Comparison of ENCODE assay signal across 13 cellular contexts in the genomic region with DNA sequence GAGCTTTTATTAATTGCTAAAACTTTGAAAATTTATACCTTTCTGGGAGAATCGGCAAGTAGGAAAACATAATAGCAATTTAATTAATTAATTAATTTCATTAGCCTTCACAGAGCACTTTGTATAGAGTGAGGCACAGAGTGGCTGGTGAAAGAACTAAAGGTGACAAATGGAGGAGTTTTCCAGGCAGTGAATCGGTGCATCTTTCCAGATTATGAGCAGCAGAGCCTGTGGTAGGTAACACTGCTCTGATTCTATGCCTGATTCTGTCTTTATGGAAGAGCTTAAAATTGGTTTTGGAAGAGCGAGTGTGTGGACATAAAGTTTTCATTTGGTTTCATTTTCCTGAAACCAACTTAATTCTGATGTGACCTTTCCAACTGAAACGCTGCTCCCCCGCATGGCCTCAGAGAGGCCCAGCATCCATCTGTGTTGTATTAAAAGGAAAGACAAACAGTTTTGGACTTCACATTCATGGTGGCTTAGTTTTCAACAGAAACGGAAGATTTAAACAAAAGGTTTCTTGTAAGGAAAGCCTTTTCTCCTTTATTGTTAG.
DNase-seq lines count a peak whose midpoint lies in the region; ATAC-seq and TF ChIP-seq lines count a peak whose summit lies in the region.
"Had no signal": no experiment of that assay in that cellular context is flagged by ENCODE, and none has a peak within 500 bp of the region (broad histone marks: within the 10 kb centered on the region; RNA-seq: fewer than 3 reads in every experiment).

No MANE protein-coding gene starts in this region.

- no peaks in the 10 kb centered on the region for H3K9me3 Mint-ChIP-seq in activated T-helper 1 cell treated with anti-CD3 and anti-CD28 coated beads, Interleukin-12 subunit alpha, Interleukin-12 subunit beta, Interleukin-2, Interleukin-4 antibody, amounts not matched to agents 30 ng/mL and 10 ng/mL and 1 ng/mL, durations not matched to agents 14 hours and 24 hours and 36 hours

- intact Hi-C loops in ovary (cut with DNase I), result no loop called here
- intact Hi-C loops in activated T-helper 1 cell treated with anti-CD3 and anti-CD28 coated beads, Interleukin-12 subunit alpha, Interleukin-12 subunit beta, Interleukin-2, Interleukin-4 antibody, amounts not matched to agents 30 ng/mL and 10 ng/mL and 1 ng/mL, durations not matched to agents 14 hours and 24 hours and 36 hours (cut with micrococcal nuclease), result loop anchor here (10.0 kb wide), 1 partner anchor 208 kb away; no protein-coding TSS in a partner anchor

- TF ChIP-seq CTCF in fibroblast of lung (conservative IDR thresholded peaks at IDR 0.05 in 1 of 2, IDR thresholded peaks at IDR 0.05 in 1 of 2; ENCODE audit: low read depth in 1 of 2, low read length in 2 of 2) (peak; percentile 23 to 36), ovary (IDR thresholded peaks at IDR 0.05) (no peak)

- peak overlapping the region; percentile 35 for H2AFZ ChIP-seq in fibroblast of lung (ENCODE audit: low read length)

- WGBS in ovary, 3 donors, result 28 to 32% (median 29%) methylated on average over 6 of the region's 6 CpGs

- H3K27ac Mint-ChIP-seq in activated T-helper 1 cell treated with anti-CD3 and anti-CD28 coated beads, Interleukin-12 subunit alpha, Interleukin-12 subunit beta, Interleukin-2, Interleukin-4 antibody, amounts not matched to agents 30 ng/mL and 10 ng/mL and 1 ng/mL, durations not matched to agents 14 hours and 24 hours and 36 hours, result no peak overlapping the region
- H3K27ac Mint-ChIP-seq in T-helper 17 cell, result no peak overlapping the region
- H3K27ac Mint-ChIP-seq: T-helper 1 cell treated with Interleukin-12 subunit alpha and Interleukin-12 subunit beta and Interleukin-4 antibody, amounts not matched to agents 30 μg/mL and 1 μg/mL, for 36 hours had no signal

- H4K20me1 ChIP-seq in fibroblast of lung (ENCODE audit: control insufficient read depth, extremely low read depth, insufficient read depth, low read length), result no peaks in the 10 kb centered on the region

- no peak for ATAC-seq in T-helper 17 cell
- ATAC-seq: foreskin keratinocyte had no signal

- no peaks in the 10 kb centered on the region for H3K36me3 ChIP-seq in fibroblast of lung (ENCODE audit: control insufficient read depth, insufficient read depth, low read length)
- H3K36me3 ChIP-seq in ovary, result no peaks in the 10 kb centered on the region

- no peaks in the 10 kb centered on the region for H3K4me1 ChIP-seq in fibroblast of lung (ENCODE audit: control insufficient read depth, extremely low read depth, insufficient read depth, low read length)
- no peaks in the 10 kb centered on the region for H3K4me1 ChIP-seq in ovary (ENCODE audit: insufficient read depth)
- H3K4me1 ChIP-seq: foreskin keratinocyte had no signal

- TF ChIP-seq EP300 in ovary (IDR thresholded peaks at IDR 0.05), result no peak

- no peaks in the 10 kb centered on the region for H3K79me2 ChIP-seq in fibroblast of lung (ENCODE audit: control insufficient read depth, insufficient read depth, low read length)

- H3K4me3 Mint-ChIP-seq in activated T-helper 1 cell treated with anti-CD3 and anti-CD28 coated beads, Interleukin-12 subunit alpha, Interleukin-12 subunit beta, Interleukin-2, Interleukin-4 antibody, amounts not matched to agents 30 ng/mL and 10 ng/mL and 1 ng/mL, durations not matched to agents 14 hours and 24 hours and 36 hours, result no peak overlapping the region
- H3K4me3 Mint-ChIP-seq in T-helper 17 cell, result no peak overlapping the region
- H3K4me3 Mint-ChIP-seq: T-helper 1 cell treated with Interleukin-12 subunit alpha and Interleukin-12 subunit beta and Interleukin-4 antibody, amounts not matched to agents 30 μg/mL and 1 μg/mL, for 36 hours had no signal

- H3K27me3 Mint-ChIP-seq in activated T-helper 1 cell treated with anti-CD3 and anti-CD28 coated beads, Interleukin-12 subunit alpha, Interleukin-12 subunit beta, Interleukin-2, Interleukin-4 antibody, amounts not matched to agents 30 ng/mL and 10 ng/mL and 1 ng/mL, durations not matched to agents 14 hours and 24 hours and 36 hours (ENCODE audit: insufficient read depth), result no peaks in the 10 kb centered on the region
- H3K27me3 Mint-ChIP-seq in T-helper 17 cell, result no peaks in the 10 kb centered on the region

- no peaks in the 10 kb centered on the region for H3K9me3 ChIP-seq in fibroblast of lung (ENCODE audit: control insufficient read depth, insufficient read depth, low read depth, low read length)
- H3K9me3 ChIP-seq in ovary, result no peaks in the 10 kb centered on the region
- no peaks in the 10 kb centered on the region for H3K9me3 ChIP-seq in T-helper 17 cell (ENCODE audit: control insufficient read depth, low read length, poor library complexity, severe bottlenecking)

- H3K27me3 ChIP-seq in fibroblast of lung (ENCODE audit: control insufficient read depth, insufficient read depth, low read length) (no peaks in the 10 kb centered on the region), ovary (no peaks in the 10 kb centered on the region)
- H3K27me3 ChIP-seq: foreskin keratinocyte had no signal

- no peak for TF ChIP-seq POLR2A in ovary (IDR thresholded peaks at IDR 0.05)

- peak overlapping the region in 1 of 4 experiments; percentile 9 for H3K4me3 ChIP-seq in fibroblast of lung (replicated peaks in 1 of 4; ENCODE audit: control extremely low read depth in 1 of 4, insufficient read depth in 1 of 4, low read depth in 3 of 4, low read length in 4 of 4)
- no peak overlapping the region for H3K4me3 ChIP-seq in ovary

- no peaks in the 10 kb centered on the region for H3K36me3 Mint-ChIP-seq in activated T-helper 1 cell treated with anti-CD3 and anti-CD28 coated beads, Interleukin-12 subunit alpha, Interleukin-12 subunit beta, Interleukin-2, Interleukin-4 antibody, amounts not matched to agents 30 ng/mL and 10 ng/mL and 1 ng/mL, durations not matched to agents 14 hours and 24 hours and 36 hours (ENCODE audit: low read depth)
- H3K36me3 Mint-ChIP-seq in T-helper 17 cell (ENCODE audit: low read depth), result no peaks in the 10 kb centered on the region

- peak overlapping the region; percentile 17 for H3K4me2 ChIP-seq in fibroblast of lung (ENCODE audit: extremely low read depth, insufficient read depth, low read length)

- H3K27ac ChIP-seq in fibroblast of lung (ENCODE audit: insufficient read depth, low read length), result no peak overlapping the region
- no peak overlapping the region for H3K27ac ChIP-seq in ovary
- H3K27ac ChIP-seq: foreskin keratinocyte had no signal

- DNase-seq in ELR (ENCODE audit: low read depth), result peak; percentile 63
- peak; percentile 5 for DNase-seq in RPMI8226
- peak in 1 of 2 donors; percentile 49 for DNase-seq in fibroblast of lung (ENCODE audit: low read depth in 2 of 2)
- DNase-seq in ovary, result peak in 4 of 5 donors; percentile 15 to 48 (median 22)
- DNase-seq in MV-4-11 (lab: John Stamatoyannopoulos, UW), result no peak
- DNase-seq in activated T-helper 1 cell treated with anti-CD3 and anti-CD28 coated beads, Interleukin-12 subunit alpha, Interleukin-12 subunit beta, Interleukin-2, Interleukin-4 antibody, amounts not matched to agents 30 ng/mL and 10 ng/mL and 1 ng/mL, durations not matched to agents 14 hours and 24 hours and 36 hours (ENCODE audit: low spot score), result no peak
- DNase-seq in T-helper 17 cell, result no peak
- no peak for DNase-seq in ACHN
- DNase-seq: foreskin keratinocyte; Kasumi-1; NCI-H510A treated with DMSO at 0.1 percent for 48 hours; stimulated activated CD8-positive, alpha-beta memory T cell treated with anti-CD3 and anti-CD28 coated beads, Interleukin-4, amount 100 ng/mL, for 48 hours had no signal

- no peaks in the 10 kb centered on the region for H3K4me1 Mint-ChIP-seq in activated T-helper 1 cell treated with anti-CD3 and anti-CD28 coated beads, Interleukin-12 subunit alpha, Interleukin-12 subunit beta, Interleukin-2, Interleukin-4 antibody, amounts not matched to agents 30 ng/mL and 10 ng/mL and 1 ng/mL, durations not matched to agents 14 hours and 24 hours and 36 hours (ENCODE audit: low read depth)
- H3K4me1 Mint-ChIP-seq in T-helper 17 cell, result no peaks in the 10 kb centered on the region

- no peak overlapping the region for H3K9ac ChIP-seq in fibroblast of lung (ENCODE audit: insufficient read depth, low read length)

- in situ Hi-C loops in ACHN (cut with HindIII; ENCODE audit: low pct_ligation_motif_present, low pct_unique_long_range_greater_than_20kb, low sequenced_read_pairs), result no loop called here

Comparison
In these comparisons a context has a peak if more than half of its experiments do, and no peak if none do; other contexts are left out.
1. DNase-seq: peak in ELR (single experiment), RPMI8226 (single experiment) and ovary (4 of 5); none in MV-4-11 (single experiment), activated T-helper 1 cell treated with anti-CD3 and anti-CD28 coated beads, Interleukin-12 subunit alpha, Interleukin-12 subunit beta, Interleukin-2, Interleukin-4 antibody, amounts not matched to agents 30 ng/mL and 10 ng/mL and 1 ng/mL, durations not matched to agents 14 hours and 24 hours and 36 hours (single experiment), T-helper 17 cell (0 of 3) and ACHN (single experiment).
2. CTCF ChIP-seq: peak in fibroblast of lung (2 of 2); none in ovary (0 of 3).